16 cellular contexts compared by ENCODE assay signal in genomic region chr5:175092691-175093090, GRCh38.
"Had no signal": no experiment of that assay in that cellular context is flagged by ENCODE, and none has a peak within 500 bp of the region (broad histone marks: within the 10 kb centered on the region; RNA-seq: fewer than 3 reads in every experiment).

No MANE protein-coding gene starts in this region.

- H3K4me1 Mint-ChIP-seq: activated CD4-positive, alpha-beta T cell treated with anti-CD3 and anti-CD28 coated beads, Interleukin-2, amount 10 ng/mL, durations not matched to agents 24 days and 14 days; neural crest cell had no signal

- H3K4me3 ChIP-seq: body of pancreas, thyroid gland had no signal

- H3K27ac Mint-ChIP-seq: activated CD4-positive, alpha-beta T cell treated with anti-CD3 and anti-CD28 coated beads, Interleukin-2, amount 10 ng/mL, durations not matched to agents 24 days and 14 days; activated CD8-positive, alpha-beta T cell treated with anti-CD3 and anti-CD28 coated beads, Interleukin-2, amount 10 ng/mL, durations not matched to agents 7 days and 5 days; activated naive CD4-positive, alpha-beta T cell treated with anti-CD3 and anti-CD28 coated beads for 36 hours; effector memory CD8-positive, alpha-beta T cell; progenitor cell of endocrine pancreas had no signal

- H3K9me3 ChIP-seq: body of pancreas, thyroid gland had no signal

- H3K27me3 ChIP-seq: body of pancreas, thyroid gland had no signal

- DNase-seq: activated CD4-positive, alpha-beta T cell treated with anti-CD3 and anti-CD28 coated beads, Interleukin-2, amount 10 ng/mL, durations not matched to agents 24 days and 14 days; activated CD8-positive, alpha-beta memory T cell treated with anti-CD3 and anti-CD28 coated beads, Interleukin-2, amount 50 U/mL, for 4 hours; activated CD8-positive, alpha-beta T cell treated with anti-CD3 and anti-CD28 coated beads, Interleukin-2, amount 10 ng/mL, durations not matched to agents 7 days and 5 days; activated naive CD4-positive, alpha-beta T cell treated with anti-CD3 and anti-CD28 coated beads for 36 hours; activated T-cell treated with anti-CD3 and anti-CD28 coated beads, Interleukin-2, amount 50 U/mL, for 4 hours; body of pancreas; caudate nucleus; effector memory CD8-positive, alpha-beta T cell; mammary epithelial cell; stimulated activated CD4-positive, alpha-beta T cell treated with anti-CD3 and anti-CD28 coated beads, Interleukin-2, amount 100 ng/mL, for 24 hours; stimulated activated naive CD4-positive, alpha-beta T cell treated with Interleukin-2 at 50 U/mL for 16 hours; T-helper 9 cell; thyroid gland had no signal

- H3K4me3 Mint-ChIP-seq: activated CD4-positive, alpha-beta T cell treated with anti-CD3 and anti-CD28 coated beads, Interleukin-2, amount 10 ng/mL, durations not matched to agents 24 days and 14 days; activated CD8-positive, alpha-beta T cell treated with anti-CD3 and anti-CD28 coated beads, Interleukin-2, amount 10 ng/mL, durations not matched to agents 7 days and 5 days; activated naive CD4-positive, alpha-beta T cell treated with anti-CD3 and anti-CD28 coated beads for 36 hours; activated T-cell treated with anti-CD3 and anti-CD28 coated beads, Interleukin-2, amount 50 U/mL, for 4 hours; effector memory CD8-positive, alpha-beta T cell; neural crest cell had no signal

- ATAC-seq: activated CD8-positive, alpha-beta T cell treated with anti-CD3 and anti-CD28 coated beads, Interleukin-2, amount 10 ng/mL, durations not matched to agents 7 days and 5 days; activated T-cell treated with anti-CD3 and anti-CD28 coated beads, Interleukin-2, amount 50 U/mL, for 4 hours; body of pancreas; effector memory CD8-positive, alpha-beta T cell; left lobe of liver had no signal

- H3K27me3 Mint-ChIP-seq: activated CD4-positive, alpha-beta T cell treated with anti-CD3 and anti-CD28 coated beads, Interleukin-2, amount 10 ng/mL, durations not matched to agents 24 days and 14 days; effector memory CD8-positive, alpha-beta T cell had no signal

- H3K36me3 ChIP-seq: thyroid gland had no signal

- H3K4me1 ChIP-seq: body of pancreas, thyroid gland had no signal

- H3K27ac ChIP-seq: body of pancreas, thyroid gland had no signal

- H3K9me3 Mint-ChIP-seq: activated CD4-positive, alpha-beta T cell treated with anti-CD3 and anti-CD28 coated beads, Interleukin-2, amount 10 ng/mL, durations not matched to agents 24 days and 14 days; activated naive CD4-positive, alpha-beta T cell treated with anti-CD3 and anti-CD28 coated beads for 36 hours; activated T-cell treated with anti-CD3 and anti-CD28 coated beads, Interleukin-2, amount 50 U/mL, for 4 hours; effector memory CD8-positive, alpha-beta T cell; neural crest cell had no signal
